Comparison of ENCODE assay signal across 1 cellular context in the genomic region with DNA sequence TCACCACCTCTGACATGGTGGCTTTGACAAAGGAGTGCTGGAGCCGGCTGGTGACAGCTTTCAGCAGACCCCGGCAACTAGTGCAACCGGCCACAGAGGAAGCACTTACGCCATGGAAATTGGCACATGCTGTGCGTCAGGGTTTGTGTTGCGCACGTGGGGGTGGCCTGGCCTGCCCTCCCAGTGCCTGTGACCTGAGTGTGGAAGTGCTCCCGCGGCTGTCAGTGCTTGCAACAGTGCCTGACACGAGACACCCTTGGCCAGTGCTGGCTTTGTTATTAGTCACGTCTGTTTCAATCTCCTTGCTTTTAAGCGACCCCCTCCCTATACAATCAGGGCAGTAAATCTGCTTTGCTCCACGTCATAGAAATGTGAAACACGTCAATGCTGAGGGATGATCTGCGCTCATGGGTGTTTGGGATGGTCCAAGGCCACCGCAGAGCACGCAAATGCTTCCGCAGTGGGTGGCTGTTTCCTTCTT.
TF ChIP-seq lines count a peak whose summit lies in the region.

No MANE protein-coding gene starts in this region.

TF ChIP-seq in HepG2, 621 proteins besides CTCF, POLR2A, EP300 and RAD21 (continued from another document):
- TF ChIP-seq, protein P1, sequence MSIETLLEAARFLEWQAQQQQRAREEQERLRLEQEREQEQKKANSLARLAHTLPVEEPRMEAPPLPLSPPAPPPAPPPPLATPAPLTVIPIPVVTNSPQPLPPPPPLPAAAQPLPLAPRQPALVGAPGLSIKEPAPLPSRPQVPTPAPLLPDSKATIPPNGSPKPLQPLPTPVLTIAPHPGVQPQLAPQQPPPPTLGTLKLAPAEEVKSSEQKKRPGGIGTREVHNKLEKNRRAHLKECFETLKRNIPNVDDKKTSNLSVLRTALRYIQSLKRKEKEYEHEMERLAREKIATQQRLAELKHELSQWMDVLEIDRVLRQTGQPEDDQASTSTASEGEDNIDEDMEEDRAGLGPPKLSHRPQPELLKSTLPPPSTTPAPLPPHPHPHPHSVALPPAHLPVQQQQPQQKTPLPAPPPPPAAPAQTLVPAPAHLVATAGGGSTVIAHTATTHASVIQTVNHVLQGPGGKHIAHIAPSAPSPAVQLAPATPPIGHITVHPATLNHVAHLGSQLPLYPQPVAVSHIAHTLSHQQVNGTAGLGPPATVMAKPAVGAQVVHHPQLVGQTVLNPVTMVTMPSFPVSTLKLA (IDR thresholded peaks at IDR 0.05): peak; percentile 61; the same call in 1 of the 2 replicates
